Comparison of ENCODE assay signal across 8 cellular contexts in genomic region chr16:49754495-49755290, GRCh38.
DNase-seq lines count a peak whose midpoint lies in the region; ATAC-seq and TF ChIP-seq lines count a peak whose summit lies in the region.

No MANE protein-coding gene starts in this region.

- peaks cover 34% of the 10 kb centered on the region for H3K27me3 Mint-ChIP-seq in CD8-positive, alpha-beta T cell (ENCODE audit: low read depth)

- intact Hi-C loops in CD8-positive, alpha-beta T cell (cut with DNase I, micrococcal nuclease), result no loop called here
- intact Hi-C loops in right cardiac atrium (cut with DNase I), result loop anchor here in 3 of 4 donors (5.0 to 10.0 kb wide), 3 partner anchors 80 to 103 kb away; partner anchors contain the start of gene ZNF423 (in 2 of the 3)

- H3K27ac Mint-ChIP-seq in CD8-positive, alpha-beta T cell, result no peak overlapping the region

- no peak for TF ChIP-seq CTCF in CD8-positive, alpha-beta T cell (IDR thresholded peaks at IDR 0.05)

- H3K4me3 ChIP-seq in CD8-positive, alpha-beta T cell (ENCODE audit: low read depth, low read length), result no peak overlapping the region
- H3K4me3 ChIP-seq in right cardiac atrium (ENCODE audit: low read length), result peak overlapping the region; percentile 49

- 25% methylated on average over 20 of the region's 20 CpGs for WGBS in right cardiac atrium

- no peak for DNase-seq in CD8-positive, alpha-beta T cell
- DNase-seq in SKM-1 treated with dmso at 0.1 percent for 144 hours (lab: John Stamatoyannopoulos, UW; ENCODE audit: unreplicated experiment) (peak; percentile 50), right cardiac atrium (peak; percentile 44 to 81 (median 76)), pons (ENCODE audit: low spot score) (peak; percentile 19), NCI-H2107 (lab: John Stamatoyannopoulos, UW) (no peak), NCI-H226 (no peak), hippocampal formation (lab: John Stamatoyannopoulos, UW) (no peak)

- peak overlapping the region; percentile 27 for H3K4me3 Mint-ChIP-seq in CD8-positive, alpha-beta T cell

- CTCF ChIA-PET in CD8-positive, alpha-beta T cell (lab: Charles Lee), result no interaction called here

- no peaks in the 10 kb centered on the region for H3K27me3 ChIP-seq in CD8-positive, alpha-beta T cell (ENCODE audit: insufficient read depth, low read length)
- H3K27me3 ChIP-seq in right cardiac atrium (ENCODE audit: control insufficient read depth, insufficient read depth), result no peaks in the 10 kb centered on the region

- H3K9me3 ChIP-seq in CD8-positive, alpha-beta T cell (ENCODE audit: low read length), result no peaks in the 10 kb centered on the region
- no peaks in the 10 kb centered on the region for H3K9me3 ChIP-seq in right cardiac atrium (ENCODE audit: control insufficient read depth, low read length)

- no peaks in the 10 kb centered on the region for H3K36me3 ChIP-seq in CD8-positive, alpha-beta T cell (ENCODE audit: insufficient read depth, low read length)

- H3K9me3 Mint-ChIP-seq in CD8-positive, alpha-beta T cell, result no peaks in the 10 kb centered on the region

- no peaks in the 10 kb centered on the region for H3K36me3 Mint-ChIP-seq in CD8-positive, alpha-beta T cell

- H3K4me1 Mint-ChIP-seq in CD8-positive, alpha-beta T cell (ENCODE audit: low read depth), result peaks cover 9% of the 10 kb centered on the region

- H3K4me1 ChIP-seq in CD8-positive, alpha-beta T cell (ENCODE audit: insufficient read depth, low read length), result no peaks in the 10 kb centered on the region
- H3K4me1 ChIP-seq in right cardiac atrium (ENCODE audit: control insufficient read depth, insufficient read depth, low read length), result peaks cover 4% of the 10 kb centered on the region

- ATAC-seq in CD8-positive, alpha-beta T cell, result no peak
- ATAC-seq in right cardiac atrium (peak; percentile 73 to 90), HG03196 (IDR thresholded peaks at IDR 0.05; ENCODE audit: unreplicated experiment) (no peak)

- H3K27ac ChIP-seq in CD8-positive, alpha-beta T cell (ENCODE audit: low read depth, low read length), result no peak overlapping the region
- H3K27ac ChIP-seq in right cardiac atrium (ENCODE audit: low read length), result peak overlapping the region; percentile 55

- POLR2A ChIA-PET in CD8-positive, alpha-beta T cell (lab: Charles Lee), result no interaction called here

Comparison
In these comparisons a context has a peak if more than half of its experiments do, and no peak if none do; other contexts are left out.
1. ATAC-seq: peak in right cardiac atrium (2 of 2); none in CD8-positive, alpha-beta T cell (single experiment) and HG03196 (single experiment).
2. DNase-seq: peak in SKM-1 treated with dmso at 0.1 percent for 144 hours (single experiment), right cardiac atrium (3 of 3) and pons (single experiment); none in CD8-positive, alpha-beta T cell (0 of 7), NCI-H2107 (single experiment), NCI-H226 (single experiment) and hippocampal formation (0 of 2).
3. intact Hi-C loops: an anchor here in right cardiac atrium (5.0 to 10.0 kb wide); none called in CD8-positive, alpha-beta T cell.